In genomic region chr15:52018693-52019393, GRCh38 we compare ENCODE assay signal across 1 cellular context.
TF ChIP-seq lines count a peak whose summit lies in the region.

Gene MAPK6 (plus strand): TSS chr15:52019219. CDS start chr15:52046461, 27,242 bp downstream.

TF ChIP-seq in K562, 482 proteins besides CTCF, POLR2A, EP300 and RAD21 (continued from another document):
- no peak for TF ChIP-seq FOXM1 (IDR thresholded peaks at IDR 0.05; ENCODE audit: low read depth)
- peak; percentile 78; the same call in 1 of the 2 replicates for TF ChIP-seq FOXM1 (CRISPR knock-in tag; IDR thresholded peaks at IDR 0.05; ENCODE audit: low read depth)
- TF ChIP-seq, protein P1, sequence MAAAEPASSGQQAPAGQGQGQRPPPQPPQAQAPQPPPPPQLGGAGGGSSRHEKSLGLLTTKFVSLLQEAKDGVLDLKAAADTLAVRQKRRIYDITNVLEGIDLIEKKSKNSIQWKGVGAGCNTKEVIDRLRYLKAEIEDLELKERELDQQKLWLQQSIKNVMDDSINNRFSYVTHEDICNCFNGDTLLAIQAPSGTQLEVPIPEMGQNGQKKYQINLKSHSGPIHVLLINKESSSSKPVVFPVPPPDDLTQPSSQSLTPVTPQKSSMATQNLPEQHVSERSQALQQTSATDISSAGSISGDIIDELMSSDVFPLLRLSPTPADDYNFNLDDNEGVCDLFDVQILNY (CRISPR knock-in tag; IDR thresholded peaks at IDR 0.05) = no peak
- no peak for TF ChIP-seq ZNF695 (CRISPR knock-in tag; IDR thresholded peaks at IDR 0.05)
- TF ChIP-seq HMBOX1 (IDR thresholded peaks at IDR 0.05) = no peak
- peak; percentile 98 for TF ChIP-seq SP1 (CRISPR knock-in tag; IDR thresholded peaks at IDR 0.05)
- no peak for TF ChIP-seq FOXJ2 (tag; IDR thresholded peaks at IDR 0.05)
- TF ChIP-seq CBX3 (IDR thresholded peaks at IDR 0.05; ENCODE audit: borderline replicate concordance in 1 of 2, low read length in 2 of 2) = no peak; a peak in 1 of 3 replicates
- TF ChIP-seq SMARCE1 (IDR thresholded peaks at IDR 0.05) = no peak; the same call in 1 of the 2 replicates
- no peak for TF ChIP-seq RFX1 (IDR thresholded peaks at IDR 0.05)
- TF ChIP-seq ATF3 (IDR thresholded peaks at IDR 0.05) = no peak
- TF ChIP-seq ATF3 (CRISPR knock-in tag; conservative IDR thresholded peaks at IDR 0.05) = peak; percentile 80; the same call in 1 of the 2 replicates
- TF ChIP-seq, protein P2, sequence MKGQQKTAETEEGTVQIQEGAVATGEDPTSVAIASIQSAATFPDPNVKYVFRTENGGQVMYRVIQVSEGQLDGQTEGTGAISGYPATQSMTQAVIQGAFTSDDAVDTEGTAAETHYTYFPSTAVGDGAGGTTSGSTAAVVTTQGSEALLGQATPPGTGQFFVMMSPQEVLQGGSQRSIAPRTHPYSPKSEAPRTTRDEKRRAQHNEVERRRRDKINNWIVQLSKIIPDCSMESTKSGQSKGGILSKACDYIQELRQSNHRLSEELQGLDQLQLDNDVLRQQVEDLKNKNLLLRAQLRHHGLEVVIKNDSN (CRISPR knock-in tag; IDR thresholded peaks at IDR 0.05) = peak; percentile 81
- TF ChIP-seq SAFB (IDR thresholded peaks at IDR 0.05; ENCODE audit: borderline replicate concordance, low read depth, low read length) = peak; percentile 94
- no peak for TF ChIP-seq POLR2AphosphoS2 (IDR thresholded peaks at IDR 0.05; ENCODE audit: low read length)
- peak; percentile 70 for TF ChIP-seq POLR2B (IDR thresholded peaks at IDR 0.05; ENCODE audit: low read depth, partially characterized antibody)
- TF ChIP-seq MITF (IDR thresholded peaks at IDR 0.05) = peak; percentile 77
- TF ChIP-seq RCOR1 (IDR thresholded peaks at IDR 0.05; ENCODE audit: borderline replicate concordance in 1 of 2, low read depth in 2 of 2, low read length in 2 of 2) = peak in 1 of 2 experiments; percentile 38; a peak in 1 of 4 replicates
- TF ChIP-seq TAF9B (IDR thresholded peaks at IDR 0.05; ENCODE audit: partially characterized antibody) = peak; percentile 96
- TF ChIP-seq, protein P3, sequence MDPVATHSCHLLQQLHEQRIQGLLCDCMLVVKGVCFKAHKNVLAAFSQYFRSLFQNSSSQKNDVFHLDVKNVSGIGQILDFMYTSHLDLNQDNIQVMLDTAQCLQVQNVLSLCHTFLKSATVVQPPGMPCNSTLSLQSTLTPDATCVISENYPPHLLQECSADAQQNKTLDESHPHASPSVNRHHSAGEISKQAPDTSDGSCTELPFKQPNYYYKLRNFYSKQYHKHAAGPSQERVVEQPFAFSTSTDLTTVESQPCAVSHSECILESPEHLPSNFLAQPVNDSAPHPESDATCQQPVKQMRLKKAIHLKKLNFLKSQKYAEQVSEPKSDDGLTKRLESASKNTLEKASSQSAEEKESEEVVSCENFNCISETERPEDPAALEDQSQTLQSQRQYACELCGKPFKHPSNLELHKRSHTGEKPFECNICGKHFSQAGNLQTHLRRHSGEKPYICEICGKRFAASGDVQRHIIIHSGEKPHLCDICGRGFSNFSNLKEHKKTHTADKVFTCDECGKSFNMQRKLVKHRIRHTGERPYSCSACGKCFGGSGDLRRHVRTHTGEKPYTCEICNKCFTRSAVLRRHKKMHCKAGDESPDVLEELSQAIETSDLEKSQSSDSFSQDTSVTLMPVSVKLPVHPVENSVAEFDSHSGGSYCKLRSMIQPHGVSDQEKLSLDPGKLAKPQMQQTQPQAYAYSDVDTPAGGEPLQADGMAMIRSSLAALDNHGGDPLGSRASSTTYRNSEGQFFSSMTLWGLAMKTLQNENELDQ (CRISPR knock-in tag; IDR thresholded peaks at IDR 0.05; ENCODE audit: borderline replicate concordance) = no peak
- peak; percentile 90; the same call in 1 of the 2 replicates for TF ChIP-seq POLR2AphosphoS5 (IDR thresholded peaks at IDR 0.05; ENCODE audit: control insufficient read depth, insufficient read depth, low read depth, low read length)
- TF ChIP-seq, protein P4, sequence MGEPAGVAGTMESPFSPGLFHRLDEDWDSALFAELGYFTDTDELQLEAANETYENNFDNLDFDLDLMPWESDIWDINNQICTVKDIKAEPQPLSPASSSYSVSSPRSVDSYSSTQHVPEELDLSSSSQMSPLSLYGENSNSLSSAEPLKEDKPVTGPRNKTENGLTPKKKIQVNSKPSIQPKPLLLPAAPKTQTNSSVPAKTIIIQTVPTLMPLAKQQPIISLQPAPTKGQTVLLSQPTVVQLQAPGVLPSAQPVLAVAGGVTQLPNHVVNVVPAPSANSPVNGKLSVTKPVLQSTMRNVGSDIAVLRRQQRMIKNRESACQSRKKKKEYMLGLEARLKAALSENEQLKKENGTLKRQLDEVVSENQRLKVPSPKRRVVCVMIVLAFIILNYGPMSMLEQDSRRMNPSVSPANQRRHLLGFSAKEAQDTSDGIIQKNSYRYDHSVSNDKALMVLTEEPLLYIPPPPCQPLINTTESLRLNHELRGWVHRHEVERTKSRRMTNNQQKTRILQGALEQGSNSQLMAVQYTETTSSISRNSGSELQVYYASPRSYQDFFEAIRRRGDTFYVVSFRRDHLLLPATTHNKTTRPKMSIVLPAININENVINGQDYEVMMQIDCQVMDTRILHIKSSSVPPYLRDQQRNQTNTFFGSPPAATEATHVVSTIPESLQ (CRISPR knock-in tag; IDR thresholded peaks at IDR 0.05) = peak; percentile 97
- 0 out of 4 replicates have a peak, but pooled peaks of 1 of the 2 experiments have one; percentile 50 for TF ChIP-seq ZMIZ1 (IDR thresholded peaks at IDR 0.05; ENCODE audit: low read depth in 2 of 2, low read length in 2 of 2)
- TF ChIP-seq ZNF324 (CRISPR knock-in tag; IDR thresholded peaks at IDR 0.05) = no peak
- peak; percentile 83 for TF ChIP-seq ZFX (CRISPR knock-in tag; IDR thresholded peaks at IDR 0.05)
- TF ChIP-seq GTF2F1 (IDR thresholded peaks at IDR 0.05; ENCODE audit: low read depth, low read length) = 0 out of 2 replicates have a peak, but pooled peaks have one; percentile 18
- peak; percentile 98 for TF ChIP-seq EGR1 (conservative IDR thresholded peaks at IDR 0.05)
- no peak for TF ChIP-seq ARID3A (IDR thresholded peaks at IDR 0.05; ENCODE audit: borderline replicate concordance, low read depth, low read length)
- TF ChIP-seq HDAC2 (IDR thresholded peaks at IDR 0.05) = peak; percentile 91
- TF ChIP-seq, protein P5, sequence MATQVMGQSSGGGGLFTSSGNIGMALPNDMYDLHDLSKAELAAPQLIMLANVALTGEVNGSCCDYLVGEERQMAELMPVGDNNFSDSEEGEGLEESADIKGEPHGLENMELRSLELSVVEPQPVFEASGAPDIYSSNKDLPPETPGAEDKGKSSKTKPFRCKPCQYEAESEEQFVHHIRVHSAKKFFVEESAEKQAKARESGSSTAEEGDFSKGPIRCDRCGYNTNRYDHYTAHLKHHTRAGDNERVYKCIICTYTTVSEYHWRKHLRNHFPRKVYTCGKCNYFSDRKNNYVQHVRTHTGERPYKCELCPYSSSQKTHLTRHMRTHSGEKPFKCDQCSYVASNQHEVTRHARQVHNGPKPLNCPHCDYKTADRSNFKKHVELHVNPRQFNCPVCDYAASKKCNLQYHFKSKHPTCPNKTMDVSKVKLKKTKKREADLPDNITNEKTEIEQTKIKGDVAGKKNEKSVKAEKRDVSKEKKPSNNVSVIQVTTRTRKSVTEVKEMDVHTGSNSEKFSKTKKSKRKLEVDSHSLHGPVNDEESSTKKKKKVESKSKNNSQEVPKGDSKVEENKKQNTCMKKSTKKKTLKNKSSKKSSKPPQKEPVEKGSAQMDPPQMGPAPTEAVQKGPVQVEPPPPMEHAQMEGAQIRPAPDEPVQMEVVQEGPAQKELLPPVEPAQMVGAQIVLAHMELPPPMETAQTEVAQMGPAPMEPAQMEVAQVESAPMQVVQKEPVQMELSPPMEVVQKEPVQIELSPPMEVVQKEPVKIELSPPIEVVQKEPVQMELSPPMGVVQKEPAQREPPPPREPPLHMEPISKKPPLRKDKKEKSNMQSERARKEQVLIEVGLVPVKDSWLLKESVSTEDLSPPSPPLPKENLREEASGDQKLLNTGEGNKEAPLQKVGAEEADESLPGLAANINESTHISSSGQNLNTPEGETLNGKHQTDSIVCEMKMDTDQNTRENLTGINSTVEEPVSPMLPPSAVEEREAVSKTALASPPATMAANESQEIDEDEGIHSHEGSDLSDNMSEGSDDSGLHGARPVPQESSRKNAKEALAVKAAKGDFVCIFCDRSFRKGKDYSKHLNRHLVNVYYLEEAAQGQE (CRISPR knock-in tag; IDR thresholded peaks at IDR 0.05; ENCODE audit: low read depth) = 0 out of 2 replicates have a peak, but pooled peaks have one; percentile 41
- TF ChIP-seq, protein P6, sequence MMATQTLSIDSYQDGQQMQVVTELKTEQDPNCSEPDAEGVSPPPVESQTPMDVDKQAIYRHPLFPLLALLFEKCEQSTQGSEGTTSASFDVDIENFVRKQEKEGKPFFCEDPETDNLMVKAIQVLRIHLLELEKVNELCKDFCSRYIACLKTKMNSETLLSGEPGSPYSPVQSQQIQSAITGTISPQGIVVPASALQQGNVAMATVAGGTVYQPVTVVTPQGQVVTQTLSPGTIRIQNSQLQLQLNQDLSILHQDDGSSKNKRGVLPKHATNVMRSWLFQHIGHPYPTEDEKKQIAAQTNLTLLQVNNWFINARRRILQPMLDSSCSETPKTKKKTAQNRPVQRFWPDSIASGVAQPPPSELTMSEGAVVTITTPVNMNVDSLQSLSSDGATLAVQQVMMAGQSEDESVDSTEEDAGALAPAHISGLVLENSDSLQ (IDR thresholded peaks at IDR 0.05) = peak; percentile 53
- TF ChIP-seq ATF1 (CRISPR knock-in tag; IDR thresholded peaks at IDR 0.05) = no peak; the same call in 1 of the 2 replicates
- TF ChIP-seq ATF1 (tag; IDR thresholded peaks at IDR 0.05) = peak; percentile 94
